In genomic region chr1:60296794-60297193, GRCh38 we compare ENCODE assay signal across 28 cellular contexts.
"Had no signal": no experiment of that assay in that cellular context is flagged by ENCODE, and none has a peak within 500 bp of the region (broad histone marks: within the 10 kb centered on the region; RNA-seq: fewer than 3 reads in every experiment).

No MANE protein-coding gene starts in this region.

- H3K4me1 ChIP-seq: stomach, suprapubic skin, testis, thyroid gland, tibial artery, tibial nerve, transverse colon, upper lobe of left lung, upper lobe of right lung, uterus, vagina had no signal

- H3K4me3 Mint-ChIP-seq: stimulated activated effector memory CD8-positive, alpha-beta T cell treated with anti-CD3 and anti-CD28 coated beads, Interleukin-12 subunit alpha, Interleukin-12 subunit beta, amount 100 ng/mL, for 72 hours; stimulated activated memory B cell treated with anti-CD40 and anti-IgM and Interleukin-4, amounts not matched to agents 10 μg/mL and 1 μg/mL and 100 μg/mL, for 72 hours; stimulated activated naive B cell treated with anti-CD40 and anti-IgM and Interleukin-4, amounts not matched to agents 10 μg/mL and 1 μg/mL and 100 μg/mL, for 72 hours; stimulated activated naive CD8-positive, alpha-beta T cell treated with anti-CD3 and anti-CD28 coated beads, Interleukin-15, amount 100 ng/mL, for 72 hours; stimulated activated naive CD8-positive, alpha-beta T cell treated with anti-CD3 and anti-CD28 coated beads, Interleukin-15, Interleukin-2, amounts not matched to agents 100 ng/mL and 50 ng/mL, for 24 hours; type B pancreatic cell had no signal

- H3K4me3 ChIP-seq: stomach, suprapubic skin, testis, thoracic aorta, thyroid gland, tibial artery, tibial nerve, transverse colon, upper lobe of left lung, upper lobe of right lung, uterus, vagina had no signal

- H3K27me3 Mint-ChIP-seq: stimulated activated memory B cell treated with anti-CD40 and anti-IgM and Interleukin-4, amounts not matched to agents 10 μg/mL and 1 μg/mL and 100 μg/mL, for 72 hours; stimulated activated naive B cell treated with anti-CD40 and anti-IgM and Interleukin-4, amounts not matched to agents 10 μg/mL and 1 μg/mL and 100 μg/mL, for 72 hours; stimulated activated naive CD8-positive, alpha-beta T cell treated with anti-CD3 and anti-CD28 coated beads, Interleukin-15, Interleukin-2, amounts not matched to agents 100 ng/mL and 50 ng/mL, for 24 hours had no signal

- H3K27ac Mint-ChIP-seq: stimulated activated effector memory CD8-positive, alpha-beta T cell treated with anti-CD3 and anti-CD28 coated beads, Interleukin-12 subunit alpha, Interleukin-12 subunit beta, amount 100 ng/mL, for 72 hours; stimulated activated memory B cell treated with anti-CD40 and anti-IgM and Interleukin-4, amounts not matched to agents 10 μg/mL and 1 μg/mL and 100 μg/mL, for 72 hours; stimulated activated naive B cell treated with anti-CD40 and anti-IgM and Interleukin-4, amounts not matched to agents 10 μg/mL and 1 μg/mL and 100 μg/mL, for 72 hours; stimulated activated naive CD8-positive, alpha-beta T cell treated with anti-CD3 and anti-CD28 coated beads, Interleukin-15, amount 100 ng/mL, for 72 hours; stimulated activated naive CD8-positive, alpha-beta T cell treated with anti-CD3 and anti-CD28 coated beads, Interleukin-15, Interleukin-2, amounts not matched to agents 100 ng/mL and 50 ng/mL, for 24 hours; type B pancreatic cell had no signal

- H3K9me3 Mint-ChIP-seq: stimulated activated naive B cell treated with anti-CD40 and anti-IgM and Interleukin-4, amounts not matched to agents 10 μg/mL and 1 μg/mL and 100 μg/mL, for 72 hours; stimulated activated naive CD8-positive, alpha-beta T cell treated with anti-CD3 and anti-CD28 coated beads, Interleukin-15, amount 100 ng/mL, for 72 hours; stimulated activated naive CD8-positive, alpha-beta T cell treated with anti-CD3 and anti-CD28 coated beads, Interleukin-15, Interleukin-2, amounts not matched to agents 100 ng/mL and 50 ng/mL, for 24 hours; type B pancreatic cell had no signal

- DNase-seq: stimulated activated CD4-positive, alpha-beta T cell treated with anti-CD3 and anti-CD28 coated beads, Interleukin-2, amount 100 ng/mL, for 48 hours; stimulated activated CD4-positive, alpha-beta T cell treated with anti-CD3 and anti-CD28 coated beads, Interleukin-4, amount 100 ng/mL, for 1 hour; stimulated activated CD4-positive, alpha-beta T cell treated with anti-CD3 and anti-CD28 coated beads, Interleukin-4, amount 100 ng/mL, for 24 hours; stimulated activated CD4-positive, alpha-beta T cell treated with anti-CD3 and anti-CD28 coated beads, Interleukin-4, amount 100 ng/mL, for 4 hours; stimulated activated CD8-positive, alpha-beta memory T cell treated with anti-CD3 and anti-CD28 coated beads, Interleukin-4, amount 100 ng/mL, for 48 hours; stimulated activated naive B cell treated with anti-CD40 and anti-IgM and Interleukin-4, amounts not matched to agents 10 μg/mL and 1 μg/mL and 100 μg/mL, for 72 hours; stimulated activated naive CD4-positive, alpha-beta T cell; stimulated activated naive CD4-positive, alpha-beta T cell treated with Interleukin-2 at 50 U/mL for 16 hours; stimulated activated naive CD8-positive, alpha-beta T cell treated with anti-CD3 and anti-CD28 coated beads, Interleukin-15, amount 100 ng/mL, for 72 hours; stimulated activated naive CD8-positive, alpha-beta T cell treated with anti-CD3 and anti-CD28 coated beads, Interleukin-15, Interleukin-2, amounts not matched to agents 100 U/mL and 50 U/mL, for 24 hours; stomach; substantia nigra; testis; thyroid gland; tibial artery; transverse colon; trophoblast cell; upper lobe of left lung; upper lobe of right lung; uterus had no signal

- H3K4me1 Mint-ChIP-seq: stimulated activated effector memory CD8-positive, alpha-beta T cell treated with anti-CD3 and anti-CD28 coated beads, Interleukin-12 subunit alpha, Interleukin-12 subunit beta, amount 100 ng/mL, for 72 hours; stimulated activated memory B cell treated with anti-CD40 and anti-IgM and Interleukin-4, amounts not matched to agents 10 μg/mL and 1 μg/mL and 100 μg/mL, for 72 hours; stimulated activated naive B cell treated with anti-CD40 and anti-IgM and Interleukin-4, amounts not matched to agents 10 μg/mL and 1 μg/mL and 100 μg/mL, for 72 hours; stimulated activated naive CD8-positive, alpha-beta T cell treated with anti-CD3 and anti-CD28 coated beads, Interleukin-15, amount 100 ng/mL, for 72 hours had no signal

- H3K36me3 ChIP-seq: stomach, suprapubic skin, thoracic aorta, thyroid gland, tibial artery, tibial nerve, transverse colon, upper lobe of left lung, upper lobe of right lung, uterus, vagina had no signal

- H3K9me3 ChIP-seq: suprapubic skin, testis, thoracic aorta, thyroid gland, tibial artery, upper lobe of left lung, upper lobe of right lung, uterus, vagina had no signal

- H3K27ac ChIP-seq: stomach, suprapubic skin, testis, thoracic aorta, thyroid gland, tibial artery, tibial nerve, transverse colon, upper lobe of left lung, upper lobe of right lung, uterus, vagina had no signal

- H3K36me3 Mint-ChIP-seq: stimulated activated effector memory CD8-positive, alpha-beta T cell treated with anti-CD3 and anti-CD28 coated beads, Interleukin-12 subunit alpha, Interleukin-12 subunit beta, amount 100 ng/mL, for 72 hours; stimulated activated memory B cell treated with anti-CD40 and anti-IgM and Interleukin-4, amounts not matched to agents 10 μg/mL and 1 μg/mL and 100 μg/mL, for 72 hours; stimulated activated naive B cell treated with anti-CD40 and anti-IgM and Interleukin-4, amounts not matched to agents 10 μg/mL and 1 μg/mL and 100 μg/mL, for 72 hours; type B pancreatic cell had no signal

- ATAC-seq: stimulated activated effector memory CD8-positive, alpha-beta T cell treated with anti-CD3 and anti-CD28 coated beads, Interleukin-12 subunit alpha, Interleukin-12 subunit beta, amount 100 ng/mL, for 72 hours; stimulated activated memory B cell treated with anti-CD40 and anti-IgM and Interleukin-4, amounts not matched to agents 10 μg/mL and 1 μg/mL and 100 μg/mL, for 72 hours; stimulated activated naive B cell treated with anti-CD40 and anti-IgM and Interleukin-4, amounts not matched to agents 10 μg/mL and 1 μg/mL and 100 μg/mL, for 72 hours; stimulated activated naive CD8-positive, alpha-beta T cell treated with anti-CD3 and anti-CD28 coated beads, Interleukin-15, amount 100 ng/mL, for 72 hours; stimulated activated naive CD8-positive, alpha-beta T cell treated with anti-CD3 and anti-CD28 coated beads, Interleukin-15, Interleukin-2, amounts not matched to agents 100 U/mL and 50 U/mL, for 24 hours; upper lobe of right lung had no signal

- H3K27me3 ChIP-seq: stomach, suprapubic skin, testis, thyroid gland, tibial artery, tibial nerve, transverse colon, upper lobe of left lung, upper lobe of right lung, uterus, vagina had no signal
